11 cellular contexts compared by ENCODE assay signal in genomic region chr11:17735823-17736772, GRCh38. TPM values are rescaled to one million over a fixed set of nuclear protein-coding genes. Genes with fewer than 3 reads are reported as not detected.
DNase-seq lines count a peak whose midpoint lies in the region; ATAC-seq, FAIRE-seq and TF ChIP-seq lines count a peak whose summit lies in the region.
"Had no signal": no experiment of that assay in that cellular context is flagged by ENCODE, and none has a peak within 500 bp of the region (broad histone marks: within the 10 kb centered on the region; RNA-seq: fewer than 3 reads in every experiment).

No MANE protein-coding gene starts in this region.

- H3K4me3 ChIP-seq in AG04450 (ENCODE audit: low read depth, low read length) (no peak overlapping the region), K562 (no peak overlapping the region)

- TF ChIP-seq POLR2A in K562 (conservative IDR thresholded peaks at IDR 0.05) = no peak

- DNase-seq in AG04450 (ENCODE audit: low read depth, low spot score) = no peak
- no peak for DNase-seq in D721Med (ENCODE audit: insufficient read length, low spot score)
- no peak for DNase-seq in K562 (ENCODE audit: extremely low read depth in 1 of 4, low spot score in 3 of 4)
- DNase-seq in neural crest cell (ENCODE audit: low read depth, low spot score) = peak; percentile 34
- no peak for DNase-seq in KBM-7
- DNase-seq in activated T-cell treated with anti-CD3 and anti-CD28 coated beads, Interleukin-2, amount 50 U/mL, for 1 hour = no peak
- DNase-seq: SHP77 treated with DMSO at 0.1 percent for 48 hours had no signal

- H3K9ac ChIP-seq in K562 (ENCODE audit: insufficient read depth in 1 of 2, low read depth in 2 of 2, low read length in 2 of 2) = no peak overlapping the region

- intact Hi-C loops in K562 (cut with micrococcal nuclease) = loop anchor here (10.0 kb wide), 1 partner anchor 169 kb away; no protein-coding TSS in a partner anchor

- H3K4me1 ChIP-seq in K562 (replicated peaks in 1 of 2; ENCODE audit: control insufficient read depth in 2 of 2, insufficient read depth in 2 of 2, low read length in 2 of 2) = peaks cover 0 to 17% of the 10 kb centered on the region in 2 experiments; a peak in 3 of 5 replicates

- peaks cover 17% of the 10 kb centered on the region; the same call in 1 of the 2 replicates for H4K20me1 ChIP-seq in K562 (replicated peaks; ENCODE audit: control insufficient read depth, insufficient read depth, low read length)

- H3K36me3 ChIP-seq in K562 (ENCODE audit: control insufficient read depth, insufficient read depth, low read length) = no peaks in the 10 kb centered on the region

- no peak overlapping the region for H3K27ac ChIP-seq in AG04450 (ENCODE audit: low read depth, low read length)
- no peak overlapping the region for H3K27ac ChIP-seq in K562 (ENCODE audit: extremely low read depth, low read depth, low read length)
- H3K27ac ChIP-seq: skin epidermis had no signal

- CTCF ChIA-PET in AG04450 (lab: Charles Lee) (interaction anchor here (0.6 to 7.1 kb wide), 6 partner anchors 109 to 240 kb away, joined by 3 to 678 read pairs (median 3); no protein-coding TSS in a partner anchor), K562 (lab: Yijun Ruan, JAX; ENCODE audit: low intra/inter-chr PET ratio) (no interaction called here)

- WGBS in K562 (ENCODE audit: insufficient coverage, low coverage, missing lambda C conversion rate) = 79% methylated on average over 43 of the region's 113 CpGs

- no TSS peak for BruUV-seq in K562 (replicated peaks; lab: Mats Ljungman, UMichigan)

- FAIRE-seq in D721Med (lab: Jason Lieb, UNC) (no peak), K562 (lab: Jason Lieb, UNC) (no peak)

- H3K4me1 Mint-ChIP-seq in neural crest cell = peaks cover 26% of the 10 kb centered on the region

- H3K4me2 ChIP-seq in K562 (ENCODE audit: insufficient read depth, low read length) = no peak overlapping the region

- no peak for ATAC-seq in K562
- no peak for ATAC-seq in GM21737 (IDR thresholded peaks at IDR 0.05; ENCODE audit: unreplicated experiment)

- H3K79me2 ChIP-seq in K562 (ENCODE audit: control insufficient read depth, insufficient read depth, low read length) = no peaks in the 10 kb centered on the region

- POLR2A ChIA-PET in AG04450 (lab: Yijun Ruan, JAX) = interaction anchor here (1.3 kb wide), 1 partner anchor 237 kb away, joined by 4 read pairs; no protein-coding TSS in a partner anchor
- POLR2A ChIA-PET in K562 (lab: Yijun Ruan, JAX) = no interaction called here

- no peaks in the 10 kb centered on the region for H3K36me3 Mint-ChIP-seq in neural crest cell (ENCODE audit: low read depth)

- no peaks in the 10 kb centered on the region for H3K9me1 ChIP-seq in K562 (ENCODE audit: control insufficient read depth, insufficient read depth, low read length)

- no peak overlapping the region for H2AFZ ChIP-seq in K562 (ENCODE audit: low read depth, low read length)

- no peak for TF ChIP-seq EP300 in K562 (IDR thresholded peaks at IDR 0.05; ENCODE audit: low read length)

- peaks cover 18% of the 10 kb centered on the region for H3K27me3 Mint-ChIP-seq in neural crest cell (ENCODE audit: low read depth)

- no peak for TF ChIP-seq RAD21 in K562 (CRISPR knock-in tag; conservative IDR thresholded peaks at IDR 0.05 in 1 of 2, IDR thresholded peaks at IDR 0.05 in 1 of 2)

- no peak overlapping the region for H3K27ac Mint-ChIP-seq in neural crest cell (ENCODE audit: unreplicated experiment)
- H3K27ac Mint-ChIP-seq: dendritic cell treated with granulocyte-macrophage colony-stimulating factor and Interleukin-4, amounts not matched to agents 40 ng/mL and 50 ng/mL, for 4 days; stimulated activated naive CD8-positive, alpha-beta T cell treated with anti-CD3 and anti-CD28 coated beads, Interleukin-15, Interleukin-2, amounts not matched to agents 100 ng/mL and 50 ng/mL, for 24 hours had no signal

- peak overlapping the region; percentile 73 for H3K4me3 Mint-ChIP-seq in neural crest cell
- H3K4me3 Mint-ChIP-seq: dendritic cell treated with granulocyte-macrophage colony-stimulating factor and Interleukin-4, amounts not matched to agents 40 ng/mL and 50 ng/mL, for 4 days; stimulated activated naive CD8-positive, alpha-beta T cell treated with anti-CD3 and anti-CD28 coated beads, Interleukin-15, Interleukin-2, amounts not matched to agents 100 ng/mL and 50 ng/mL, for 24 hours had no signal

- peaks cover 60% of the 10 kb centered on the region for H3K27me3 ChIP-seq in AG04450 (ENCODE audit: control insufficient read depth, insufficient read depth, low read length)
- peaks cover 5 to 45% of the 10 kb centered on the region in 2 experiments; a peak in 4 of 5 replicates for H3K27me3 ChIP-seq in K562 (ENCODE audit: control insufficient read depth in 2 of 2, insufficient read depth in 2 of 2, low read length in 2 of 2)

- no peaks in the 10 kb centered on the region for H3K9me3 Mint-ChIP-seq in neural crest cell
- H3K9me3 Mint-ChIP-seq: dendritic cell treated with granulocyte-macrophage colony-stimulating factor and Interleukin-4, amounts not matched to agents 40 ng/mL and 50 ng/mL, for 4 days; stimulated activated naive CD8-positive, alpha-beta T cell treated with anti-CD3 and anti-CD28 coated beads, Interleukin-15, Interleukin-2, amounts not matched to agents 100 ng/mL and 50 ng/mL, for 24 hours had no signal

- peaks cover 7% of the 10 kb centered on the region; the same call in 1 of the 2 replicates for H3K9me3 ChIP-seq in AG04450 (ENCODE audit: control insufficient read depth, insufficient read depth, low read length)
- H3K9me3 ChIP-seq in K562 (replicated peaks; ENCODE audit: control insufficient read depth, insufficient read depth, low read depth, low read length) = no peaks in the 10 kb centered on the region

- TF ChIP-seq CTCF in AG04450 (IDR thresholded peaks at IDR 0.05; ENCODE audit: low read depth, low read length) (peak; percentile 20; the same call in 1 of the 2 replicates), D721Med (IDR thresholded peaks at IDR 0.05; ENCODE audit: insufficient read depth, missing control alignments) (peak; percentile 21), K562 (IDR thresholded peaks at IDR 0.05 in 2 of 3, conservative IDR thresholded peaks at IDR 0.05 in 1 of 3; ENCODE audit: insufficient read depth in 2 of 3, low read depth in 1 of 3, low read length in 3 of 3) (no peak), neural crest cell (conservative IDR thresholded peaks at IDR 0.05) (peak; percentile 57)

- in situ Hi-C loops in K562 (cut with MboI) (no loop called here), KBM-7 (cut with MboI; ENCODE audit: low pct_unique_long_range_greater_than_20kb, low sequenced_read_pairs) (loop anchor here (10.0 kb wide), 1 partner anchor 239 kb away; no protein-coding TSS in a partner anchor)

RNA-seq across cellular contexts. Expression of gene KCNC1, which starts 1.5 kb away (rescaled TPM):
- polyA plus RNA-seq in AG04450 (2011; rRNA removed) = 0.04 TPM in 1 of 2 replicates, not detected in the other
- polyA minus RNA-seq in AG04450 (2011; rRNA and poly(A)+ RNA removed) = 0.09 TPM in 1 of 2 replicates, not detected in the other
- 0.19 TPM in 1 of 2 replicates, not detected in the other for total RNA-seq in K562 (2011; cell fraction: chromatin; rRNA removed; ENCODE audit: low replicate concordance)
- total RNA-seq in K562 (2011; cell fraction: nucleolus; rRNA removed) = not detected in 2 replicates
- total RNA-seq in K562 (2011; cell fraction: nucleoplasm; rRNA removed) = not detected in 2 replicates
- total RNA-seq in K562 (2014; rRNA removed) = not detected in 2 replicates
- not detected in 2 replicates for total RNA-seq in K562 (2014; rRNA removed; fragmentation: Illumina TruSeq; extraction: Trizol)
- total RNA-seq in K562 (2015; rRNA removed; fragmentation: Illumina TruSeq; extraction: Trizol) = not detected in 2 replicates
- total RNA-seq in K562 (2021) = not detected in 2 replicates
- polyA plus RNA-seq in K562 (2011; rRNA removed) = not detected in 2 replicates
- polyA plus RNA-seq in K562 (2011; cell fraction: cytosol; rRNA removed) = not detected in 2 replicates
- not detected in 2 replicates for polyA plus RNA-seq in K562 (2011; cell fraction: nucleus; rRNA removed)
- 0.12 and 0.17 TPM in 2 replicates for polyA plus RNA-seq in K562 (2012)
- polyA plus RNA-seq in K562 (2014; fragmentation: Illumina TruSeq; extraction: Trizol) = not detected in 2 replicates
- under 1 TPM in 1 of 2 experiments, not detected in 1; 0.08 TPM for polyA plus RNA-seq in K562 (2014; fragmentation: Nextera tagmentation; extraction: Ambion mirVana)
- polyA plus RNA-seq in K562 (2014; rRNA removed) = 0.05 TPM in 1 of 2 replicates, not detected in the other
- not detected in 2 replicates for polyA minus RNA-seq in K562 (2011; rRNA and poly(A)+ RNA removed)
- not detected in 2 replicates for polyA minus RNA-seq in K562 (2011; cell fraction: cytosol; rRNA and poly(A)+ RNA removed)
- polyA minus RNA-seq in K562 (2011; cell fraction: nucleus; rRNA and poly(A)+ RNA removed) = not detected in 2 replicates
- 10.2 and 10.9 TPM in 2 replicates for total RNA-seq in neural crest cell

RNA-seq across cellular contexts. Expression of gene MYOD1, which starts 16.7 kb away (rescaled TPM):
- polyA plus RNA-seq in AG04450 (2011; rRNA removed) = not detected in 2 replicates
- polyA minus RNA-seq in AG04450 (2011; rRNA and poly(A)+ RNA removed) = not detected in 2 replicates
- total RNA-seq in K562 (2011; cell fraction: chromatin; rRNA removed; ENCODE audit: low replicate concordance) = not detected in 2 replicates
- not detected in 2 replicates for total RNA-seq in K562 (2011; cell fraction: nucleolus; rRNA removed)
- not detected in 2 replicates for total RNA-seq in K562 (2011; cell fraction: nucleoplasm; rRNA removed)
- not detected in 2 replicates for total RNA-seq in K562 (2014; rRNA removed)
- total RNA-seq in K562 (2014; rRNA removed; fragmentation: Illumina TruSeq; extraction: Trizol) = not detected in 2 replicates
- not detected in 2 replicates for total RNA-seq in K562 (2015; rRNA removed; fragmentation: Illumina TruSeq; extraction: Trizol)
- total RNA-seq in K562 (2021) = not detected in 2 replicates
- not detected in 2 replicates for polyA plus RNA-seq in K562 (2011; rRNA removed)
- not detected in 2 replicates for polyA plus RNA-seq in K562 (2011; cell fraction: cytosol; rRNA removed)
- polyA plus RNA-seq in K562 (2011; cell fraction: nucleus; rRNA removed) = not detected in 2 replicates
- polyA plus RNA-seq in K562 (2012) = not detected in 2 replicates
- not detected in 2 replicates for polyA plus RNA-seq in K562 (2014; fragmentation: Illumina TruSeq; extraction: Trizol)
- not detected for polyA plus RNA-seq in K562 (2014; fragmentation: Nextera tagmentation; extraction: Ambion mirVana)
- not detected in 2 replicates for polyA plus RNA-seq in K562 (2014; rRNA removed)
- polyA minus RNA-seq in K562 (2011; rRNA and poly(A)+ RNA removed) = not detected in 2 replicates
- not detected in 2 replicates for polyA minus RNA-seq in K562 (2011; cell fraction: cytosol; rRNA and poly(A)+ RNA removed)
- not detected in 2 replicates for polyA minus RNA-seq in K562 (2011; cell fraction: nucleus; rRNA and poly(A)+ RNA removed)
- total RNA-seq in neural crest cell = not detected in 2 replicates

Comparison
In these comparisons a context has a peak if more than half of its experiments do, and no peak if none do; other contexts are left out.
1. CTCF ChIP-seq: peak in AG04450 (single experiment), D721Med (single experiment) and neural crest cell (single experiment); none in K562 (0 of 3).